23 cellular contexts compared by ENCODE assay signal in genomic region chr10:85602306-85602705, GRCh38.
"Had no signal": no experiment of that assay in that cellular context is flagged by ENCODE, and none has a peak within 500 bp of the region (broad histone marks: within the 10 kb centered on the region; RNA-seq: fewer than 3 reads in every experiment).

No MANE protein-coding gene starts in this region.

- H3K27me3 ChIP-seq: cardiac muscle cell had no signal

- H3K4me3 Mint-ChIP-seq: activated CD8-positive, alpha-beta T cell treated with anti-CD3 and anti-CD28 coated beads for 36 hours; activated naive CD4-positive, alpha-beta T cell treated with anti-CD3 and anti-CD28 coated beads, Interleukin-2, amount 50 U/mL, for 24 hours; activated T-cell treated with anti-CD3 and anti-CD28 coated beads, Interleukin-2, amount 50 U/mL, for 24 hours; activated T-helper 1 cell treated with anti-CD3 and anti-CD28 coated beads, Interleukin-12 subunit alpha, Interleukin-12 subunit beta, Interleukin-2, Interleukin-4 antibody, amounts not matched to agents 30 ng/mL and 10 ng/mL and 1 ng/mL, durations not matched to agents 14 hours and 24 hours and 36 hours; brain had no signal

- ATAC-seq: activated CD8-positive, alpha-beta T cell treated with anti-CD3 and anti-CD28 coated beads for 36 hours had no signal

- H3K36me3 Mint-ChIP-seq: activated naive CD4-positive, alpha-beta T cell treated with anti-CD3 and anti-CD28 coated beads, Interleukin-2, amount 50 U/mL, for 24 hours; brain had no signal

- H3K4me3 ChIP-seq: cardiac muscle cell had no signal

- H3K4me2 ChIP-seq: KMS-11 had no signal

- H3K27ac ChIP-seq: cardiac muscle cell, KMS-11, VCaP had no signal

- H3K4me1 Mint-ChIP-seq: activated naive CD4-positive, alpha-beta T cell treated with anti-CD3 and anti-CD28 coated beads, Interleukin-2, amount 50 U/mL, for 24 hours had no signal

- H3K27me3 Mint-ChIP-seq: activated CD8-positive, alpha-beta T cell treated with anti-CD3 and anti-CD28 coated beads for 36 hours; activated naive CD4-positive, alpha-beta T cell treated with anti-CD3 and anti-CD28 coated beads, Interleukin-2, amount 50 U/mL, for 24 hours; activated T-cell treated with anti-CD3 and anti-CD28 coated beads, Interleukin-2, amount 50 U/mL, for 24 hours had no signal

- DNase-seq: activated CD4-positive, CD25-positive, alpha-beta regulatory T cell; activated CD8-positive, alpha-beta T cell treated with anti-CD3 and anti-CD28 coated beads for 36 hours; activated effector memory CD4-positive, alpha-beta T cell treated with Interleukin-2 at 50 U/mL for 16 hours; activated naive CD4-positive, alpha-beta T cell; activated T-cell treated with anti-CD3 and anti-CD28 coated beads, Interleukin-2, amount 50 U/mL, for 24 hours; amniotic stem cell; NCI-H1092; NCI-H1417; NCI-H2029; NCI-H2107; NCI-H2171 treated with DMSO at 0.1 percent for 48 hours; NCI-H345; NCI-H510A; NCI-H526 treated with DMSO at 0.1 percent for 48 hours; NCI-H82; SIG-M5; T-helper 2 cell had no signal

- H3K9me3 Mint-ChIP-seq: activated CD8-positive, alpha-beta T cell treated with anti-CD3 and anti-CD28 coated beads for 36 hours; activated naive CD4-positive, alpha-beta T cell treated with anti-CD3 and anti-CD28 coated beads, Interleukin-2, amount 50 U/mL, for 24 hours; activated T-cell treated with anti-CD3 and anti-CD28 coated beads, Interleukin-2, amount 50 U/mL, for 24 hours; activated T-helper 1 cell treated with anti-CD3 and anti-CD28 coated beads, Interleukin-12 subunit alpha, Interleukin-12 subunit beta, Interleukin-2, Interleukin-4 antibody, amounts not matched to agents 30 ng/mL and 10 ng/mL and 1 ng/mL, durations not matched to agents 14 hours and 24 hours and 36 hours had no signal

- H3K9ac ChIP-seq: KMS-11 had no signal

- H3K36me3 ChIP-seq: cardiac muscle cell had no signal

- H3K27ac Mint-ChIP-seq: activated CD8-positive, alpha-beta T cell treated with anti-CD3 and anti-CD28 coated beads for 36 hours; activated naive CD4-positive, alpha-beta T cell treated with anti-CD3 and anti-CD28 coated beads, Interleukin-2, amount 50 U/mL, for 24 hours; activated T-cell treated with anti-CD3 and anti-CD28 coated beads, Interleukin-2, amount 50 U/mL, for 24 hours; activated T-helper 1 cell treated with anti-CD3 and anti-CD28 coated beads, Interleukin-12 subunit alpha, Interleukin-12 subunit beta, Interleukin-2, Interleukin-4 antibody, amounts not matched to agents 30 ng/mL and 10 ng/mL and 1 ng/mL, durations not matched to agents 14 hours and 24 hours and 36 hours; brain had no signal
